In genomic region chr3:172476339-172476738, GRCh38 we compare ENCODE assay signal across 12 cellular contexts. TPM values are rescaled to one million over a fixed set of nuclear protein-coding genes. Genes with fewer than 3 reads are reported as not detected.
DNase-seq lines count a peak whose midpoint lies in the region; ATAC-seq and TF ChIP-seq lines count a peak whose summit lies in the region.
"Had no signal": no experiment of that assay in that cellular context is flagged by ENCODE, and none has a peak within 500 bp of the region (broad histone marks: within the 10 kb centered on the region; RNA-seq: fewer than 3 reads in every experiment).

No MANE protein-coding gene starts in this region.

- no peak for TF ChIP-seq POLR2A in heart left ventricle (IDR thresholded peaks at IDR 0.05)

- no peak for TF ChIP-seq CTCF in heart left ventricle (IDR thresholded peaks at IDR 0.05)
- no peak for TF ChIP-seq CTCF in thoracic aorta (IDR thresholded peaks at IDR 0.05)

- DNase-seq in activated naive CD4-positive, alpha-beta T cell (lab: John Stamatoyannopoulos, UW), result no peak
- no peak for DNase-seq in T-cell
- no peak for DNase-seq in heart left ventricle
- DNase-seq in thoracic aorta (ENCODE audit: low spot score), result no peak
- no peak for DNase-seq in sciatic nerve (ENCODE audit: low spot score)
- no peak for DNase-seq in stimulated activated naive CD4-positive, alpha-beta T cell treated with Interleukin-2 at 50 U/mL for 16 hours (lab: John Stamatoyannopoulos, UW)
- no peak for DNase-seq in NCI-H1417 (lab: John Stamatoyannopoulos, UW)
- DNase-seq: DMS 273 treated with DMSO at 0.1 percent for 48 hours, erythroblast had no signal

- 77 to 84% (median 78%) methylated on average over 4 to 5 of the region's 5 CpGs for WGBS in heart left ventricle, 4 donors

- H3K27ac ChIP-seq in heart left ventricle (peak overlapping the region in 3 of 12 donors; percentile 27 to 67 (median 59)), thoracic aorta (no peak overlapping the region)

- ATAC-seq in T-cell (replicated peaks in 1 of 4) (no peak), heart left ventricle (peak; percentile 17 to 51 (median 30)), thoracic aorta (ENCODE audit: insufficient number of reproducible peaks, low FRiP score, low read depth) (no peak), sciatic nerve (no peak)

- H3K4me1 ChIP-seq in heart left ventricle (peaks cover 0 to 20% (median 0%) of the 10 kb centered on the region in 12 donors), thoracic aorta (ENCODE audit: control insufficient read depth in 1 of 2, low read depth in 2 of 2) (no peaks in the 10 kb centered on the region)

- peaks cover 5% of the 10 kb centered on the region for H3K9me3 Mint-ChIP-seq in activated naive CD4-positive, alpha-beta T cell treated with anti-CD3 and anti-CD28 coated beads, Interleukin-2, amount 50 U/mL, for 24 hours
- H3K9me3 Mint-ChIP-seq in T-cell, result peaks cover 0 to 6% (median 0%) of the 10 kb centered on the region in 3 donors

- H3K9me3 ChIP-seq in heart left ventricle (peaks cover 0 to 12% (median 0%) of the 10 kb centered on the region in 12 donors), thoracic aorta (peaks cover 4% of the 10 kb centered on the region)

- H3K36me3 Mint-ChIP-seq in activated naive CD4-positive, alpha-beta T cell treated with anti-CD3 and anti-CD28 coated beads, Interleukin-2, amount 50 U/mL, for 24 hours, result no peaks in the 10 kb centered on the region
- H3K36me3 Mint-ChIP-seq in T-cell, result no peaks in the 10 kb centered on the region

- H3K27me3 ChIP-seq in heart left ventricle (no peaks in the 10 kb centered on the region), thoracic aorta (replicated peaks; ENCODE audit: insufficient read depth) (no peaks in the 10 kb centered on the region)

- no peak overlapping the region for H3K27ac Mint-ChIP-seq in activated naive CD4-positive, alpha-beta T cell treated with anti-CD3 and anti-CD28 coated beads, Interleukin-2, amount 50 U/mL, for 24 hours
- peak overlapping the region in 1 of 2 donors; percentile 18 for H3K27ac Mint-ChIP-seq in T-cell

- H3K27me3 Mint-ChIP-seq in activated naive CD4-positive, alpha-beta T cell treated with anti-CD3 and anti-CD28 coated beads, Interleukin-2, amount 50 U/mL, for 24 hours, result no peaks in the 10 kb centered on the region
- peaks cover 0 to 2% of the 10 kb centered on the region in 2 donors for H3K27me3 Mint-ChIP-seq in T-cell

- no peaks in the 10 kb centered on the region for H3K36me3 ChIP-seq in heart left ventricle
- no peaks in the 10 kb centered on the region for H3K36me3 ChIP-seq in thoracic aorta

- H3K4me1 Mint-ChIP-seq in activated naive CD4-positive, alpha-beta T cell treated with anti-CD3 and anti-CD28 coated beads, Interleukin-2, amount 50 U/mL, for 24 hours, result peaks cover 8% of the 10 kb centered on the region
- peaks cover 15 to 17% (median 16%) of the 10 kb centered on the region in 3 donors for H3K4me1 Mint-ChIP-seq in T-cell

- POLR2A ChIA-PET in T-cell (lab: Charles Lee), result interaction anchor here in 1 of 2 donors (0.6 to 0.7 kb wide), 2 partner anchors 137 to 147 kb away, joined by 3 read pairs; no protein-coding TSS in a partner anchor

- intact Hi-C loops in heart left ventricle (cut with DNase I) (loop anchor here in 5 of 10 donors (5.0 to 10.0 kb wide), 5 partner anchors 102 to 1512 kb away; partner anchors contain the start of gene FNDC3B (in 1 of the 5)), sciatic nerve (cut with DNase I) (loop anchor here (5.0 kb wide), 1 partner anchor 829 kb away; no protein-coding TSS in a partner anchor)

- CTCF ChIA-PET in T-cell (lab: Charles Lee), result interaction anchor here (0.6 to 2.9 kb wide), 13 partner anchors 11 to 1206 kb away, joined by 3 to 14 read pairs (median 4); no protein-coding TSS in a partner anchor

- peak overlapping the region; percentile 85 for H3K4me3 Mint-ChIP-seq in activated naive CD4-positive, alpha-beta T cell treated with anti-CD3 and anti-CD28 coated beads, Interleukin-2, amount 50 U/mL, for 24 hours
- H3K4me3 Mint-ChIP-seq in T-cell, result peak overlapping the region; percentile 78 to 97 (median 81)

- H3K4me3 ChIP-seq in heart left ventricle (peak overlapping the region in 8 of 12 donors; percentile 17 to 63 (median 52)), thoracic aorta (peak overlapping the region; percentile 68)

RNA-seq across cellular contexts. Expression of gene GHSR, which starts 28.1 kb away (rescaled TPM):
- not detected for total RNA-seq in T-cell
- total RNA-seq in heart left ventricle, result not detected
- polyA plus RNA-seq in heart left ventricle, result not detected
- not detected for total RNA-seq in thoracic aorta
- not detected for total RNA-seq in sciatic nerve
- total RNA-seq: mucosa of gallbladder, NCI-H460 had no signal

RNA-seq across cellular contexts. Expression of gene TNFSF10, which starts 46.9 kb away (rescaled TPM):
- total RNA-seq in T-cell (10 to 100 TPM; 22.3 to 49.7 (median 35.8) TPM), heart left ventricle (10 to 100 TPM in 8 of 9 donors, 1 to 10 TPM in 1; 7.0 to 80.4 (median 22.4) TPM), thoracic aorta (10 to 100 TPM; 13.8 to 16.0 TPM), sciatic nerve (36.5 TPM)
- 10 to 100 TPM; 15.2 to 18.3 TPM for polyA plus RNA-seq in heart left ventricle

Comparison
In these comparisons a context has a peak if more than half of its experiments do, and no peak if none do; other contexts are left out.
1. ATAC-seq: peak in heart left ventricle (4 of 4); none in T-cell (0 of 4), thoracic aorta (single experiment) and sciatic nerve (single experiment).